8 cellular contexts compared by ENCODE assay signal in genomic region chr4:39698424-39699009, GRCh38. TPM values are rescaled to one million over a fixed set of nuclear protein-coding genes. Genes with fewer than 3 reads are reported as not detected.
DNase-seq lines count a peak whose midpoint lies in the region; ATAC-seq and TF ChIP-seq lines count a peak whose summit lies in the region.

No MANE protein-coding gene starts in this region.

- H3K9ac ChIP-seq in mucosa of stomach (ENCODE audit: low read length), result peak overlapping the region; percentile 95

- peaks cover 15% of the 10 kb centered on the region for H3K4me1 ChIP-seq in mucosa of stomach (ENCODE audit: control insufficient read depth, insufficient read depth, low read length)

- peak overlapping the region; percentile 87 for H3K27ac ChIP-seq in substantia nigra (ENCODE audit: low read depth, low read length, poor library complexity, severe bottlenecking)

- no peaks in the 10 kb centered on the region for H3K9me3 ChIP-seq in mucosa of stomach (ENCODE audit: control insufficient read depth, low read length)

- peak; percentile 25 for ATAC-seq in GM21737 (IDR thresholded peaks at IDR 0.05; ENCODE audit: unreplicated experiment)

- DNase-seq in ELF-1 (ENCODE audit: low read depth, low spot score) (peak; percentile 76), LNCaP clone FGC (ENCODE audit: low read depth) (no peak), epithelial cell of proximal tubule (ENCODE audit: low read depth) (no peak), substantia nigra (lab: John Stamatoyannopoulos, UW) (peak in 44 of 49 donors; percentile 21 to 83 (median 57)), mesenteric fat pad (ENCODE audit: low spot score) (no peak)
- peak; percentile 53 for DNase-seq in activated CD4-positive, alpha-beta T cell treated with anti-CD3 and anti-CD28 coated beads for 48 hours

- no peaks in the 10 kb centered on the region for H3K36me3 ChIP-seq in mucosa of stomach (ENCODE audit: control insufficient read depth, insufficient read depth, low read length)

- peak overlapping the region; percentile 84 for H3K4me3 ChIP-seq in LNCaP clone FGC (ENCODE audit: low read depth, low read length)
- H3K4me3 ChIP-seq in epithelial cell of proximal tubule (ENCODE audit: low read depth, low read length), result peak overlapping the region; percentile 93
- peak overlapping the region; percentile 89 for H3K4me3 ChIP-seq in mucosa of stomach (ENCODE audit: low read length)

- TF ChIP-seq CTCF in LNCaP clone FGC (IDR thresholded peaks at IDR 0.05; ENCODE audit: control insufficient read depth, extremely low read depth, insufficient read depth) (no peak), epithelial cell of proximal tubule (conservative IDR thresholded peaks at IDR 0.05; ENCODE audit: low read depth, low read length) (no peak)

- H3K27me3 ChIP-seq in mucosa of stomach (ENCODE audit: control insufficient read depth, insufficient read depth, low read length), result no peaks in the 10 kb centered on the region

RNA-seq across cellular contexts. Expression of gene UBE2K, which starts 0.6 kb away (rescaled TPM):
- 26.1 and 32.7 TPM in 2 replicates for total RNA-seq in epithelial cell of proximal tubule
- 71.8 TPM for total RNA-seq in mesenteric fat pad

RNA-seq across cellular contexts. Expression of gene SMIM14, which starts 59.9 kb away (rescaled TPM):
- 11.9 and 13.1 TPM in 2 replicates for total RNA-seq in epithelial cell of proximal tubule
- total RNA-seq in mesenteric fat pad, result 43.1 TPM

Comparison
In these comparisons a context has a peak if more than half of its experiments do, and no peak if none do; other contexts are left out.
1. DNase-seq: peak in ELF-1 (single experiment), activated CD4-positive, alpha-beta T cell treated with anti-CD3 and anti-CD28 coated beads for 48 hours (single experiment) and substantia nigra (44 of 49); none in LNCaP clone FGC (single experiment), epithelial cell of proximal tubule (single experiment) and mesenteric fat pad (single experiment).
2. Peak in every context shown above with its lines, with median percentiles within 50 percentile points of each other: H3K4me3 ChIP-seq.